17 cellular contexts compared by ENCODE assay signal in genomic region chr16:88883117-88883895, GRCh38. TPM values are rescaled to one million over a fixed set of nuclear protein-coding genes. Genes with fewer than 3 reads are reported as not detected.
"Had no signal": no experiment of that assay in that cellular context is flagged by ENCODE, and none has a peak within 500 bp of the region (broad histone marks: within the 10 kb centered on the region; RNA-seq: fewer than 3 reads in every experiment).

No MANE protein-coding gene starts in this region.

- DNase-seq: activated CD4-positive, alpha-beta T cell treated with anti-CD3 and anti-CD28 coated beads for 48 hours; activated CD8-positive, alpha-beta memory T cell treated with anti-CD3 and anti-CD28 coated beads for 24 hours; activated naive CD4-positive, alpha-beta T cell treated with Interleukin-2 at 50 U/mL for 16 hours; effector CD4-positive, alpha-beta T cell; kidney glomerular epithelial cell; lower lobe of right lung; right cardiac atrium; stimulated activated CD4-positive, alpha-beta T cell treated with anti-CD3 and anti-CD28 coated beads, Interleukin-2, amount 100 ng/mL, for 24 hours; stimulated activated naive B cell treated with anti-CD40 and anti-IgM and Interleukin-4, amounts not matched to agents 10 μg/mL and 1 μg/mL and 100 μg/mL, for 72 hours; T-helper 1 cell had no signal

- H3K9me3 ChIP-seq: lower lobe of right lung, upper lobe of left lung had no signal

- H3K27ac ChIP-seq: cardiac muscle cell, hepatocyte, lower lobe of right lung, upper lobe of left lung had no signal

- H3K4me3 ChIP-seq: cardiac muscle cell, hepatocyte, lower lobe of right lung, upper lobe of left lung had no signal

- H3K36me3 ChIP-seq: cardiac muscle cell had no signal

- H2AFZ ChIP-seq: hepatocyte had no signal

- H3K4me2 ChIP-seq: hepatocyte had no signal

- ATAC-seq: lower lobe of right lung; right cardiac atrium; stimulated activated naive B cell treated with anti-CD40 and anti-IgM and Interleukin-4, amounts not matched to agents 10 μg/mL and 1 μg/mL and 100 μg/mL, for 72 hours had no signal

- H3K27me3 ChIP-seq: cardiac muscle cell, hepatocyte, upper lobe of left lung had no signal

- H3K79me2 ChIP-seq: hepatocyte had no signal

- FAIRE-seq: colon, endothelial cell of umbilical vein had no signal

RNA-seq across cellular contexts. Expression of gene PABPN1L, which starts 16.8 kb away (rescaled TPM):
- total RNA-seq: cardiac muscle cell, endothelial cell of umbilical vein, fibroblast of lung, hepatocyte, lower lobe of right lung, posterior vena cava, right cardiac atrium had no signal
- polyA plus RNA-seq: endothelial cell of umbilical vein, fibroblast of lung, hepatocyte, right cardiac atrium had no signal
